In the genomic region with DNA sequence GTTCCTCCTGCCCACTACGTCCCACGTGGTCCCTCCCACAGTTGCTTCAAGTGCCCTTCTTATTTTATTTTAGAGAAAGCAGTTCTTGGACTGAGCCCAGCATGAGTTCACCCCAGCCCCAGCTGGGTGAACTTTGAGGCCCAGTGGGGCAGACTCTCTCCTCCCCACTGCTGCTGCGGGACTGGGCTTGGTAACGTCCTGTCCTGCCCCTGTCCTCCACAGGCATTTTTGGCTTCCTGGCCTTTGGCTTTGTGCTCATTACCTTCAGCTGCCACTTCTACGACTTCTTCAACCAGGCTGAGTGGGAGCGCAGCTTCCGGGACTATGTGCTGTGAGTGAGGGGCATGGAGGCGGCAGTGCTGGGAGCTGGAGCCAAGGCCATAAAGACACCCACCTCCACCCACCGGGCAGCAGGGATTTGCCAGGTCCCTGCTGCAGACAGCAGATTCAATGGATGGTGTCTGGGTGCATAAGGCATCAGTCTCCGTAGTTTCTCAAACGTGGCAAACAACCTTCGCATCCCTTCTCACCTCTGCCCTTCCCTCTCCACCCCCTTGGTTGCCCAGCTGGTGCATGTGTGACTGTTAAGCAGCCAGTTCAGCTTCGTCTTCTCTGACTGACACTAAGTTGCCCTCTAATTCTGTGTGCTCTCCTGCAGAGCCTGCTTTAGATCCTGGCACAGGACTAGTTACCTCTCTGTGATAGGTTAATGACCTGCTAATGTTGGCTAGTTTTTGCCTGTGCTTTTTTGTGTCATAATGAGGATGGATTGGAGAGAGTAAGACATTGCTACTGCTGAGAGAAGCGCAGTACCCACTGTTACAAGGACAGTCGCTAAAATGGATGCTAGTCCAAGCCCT, we compare ENCODE assay signal across 3 cellular contexts.
A peak's percentile ranks its signal among the peaks of the same experiment; 100 is the strongest.
TF ChIP-seq lines count a peak whose summit lies in the region.

No MANE protein-coding gene starts in this region.

TF ChIP-seq in liver, 16 proteins besides CTCF, POLR2A, EP300 and RAD21:
- TF ChIP-seq, protein P1, sequence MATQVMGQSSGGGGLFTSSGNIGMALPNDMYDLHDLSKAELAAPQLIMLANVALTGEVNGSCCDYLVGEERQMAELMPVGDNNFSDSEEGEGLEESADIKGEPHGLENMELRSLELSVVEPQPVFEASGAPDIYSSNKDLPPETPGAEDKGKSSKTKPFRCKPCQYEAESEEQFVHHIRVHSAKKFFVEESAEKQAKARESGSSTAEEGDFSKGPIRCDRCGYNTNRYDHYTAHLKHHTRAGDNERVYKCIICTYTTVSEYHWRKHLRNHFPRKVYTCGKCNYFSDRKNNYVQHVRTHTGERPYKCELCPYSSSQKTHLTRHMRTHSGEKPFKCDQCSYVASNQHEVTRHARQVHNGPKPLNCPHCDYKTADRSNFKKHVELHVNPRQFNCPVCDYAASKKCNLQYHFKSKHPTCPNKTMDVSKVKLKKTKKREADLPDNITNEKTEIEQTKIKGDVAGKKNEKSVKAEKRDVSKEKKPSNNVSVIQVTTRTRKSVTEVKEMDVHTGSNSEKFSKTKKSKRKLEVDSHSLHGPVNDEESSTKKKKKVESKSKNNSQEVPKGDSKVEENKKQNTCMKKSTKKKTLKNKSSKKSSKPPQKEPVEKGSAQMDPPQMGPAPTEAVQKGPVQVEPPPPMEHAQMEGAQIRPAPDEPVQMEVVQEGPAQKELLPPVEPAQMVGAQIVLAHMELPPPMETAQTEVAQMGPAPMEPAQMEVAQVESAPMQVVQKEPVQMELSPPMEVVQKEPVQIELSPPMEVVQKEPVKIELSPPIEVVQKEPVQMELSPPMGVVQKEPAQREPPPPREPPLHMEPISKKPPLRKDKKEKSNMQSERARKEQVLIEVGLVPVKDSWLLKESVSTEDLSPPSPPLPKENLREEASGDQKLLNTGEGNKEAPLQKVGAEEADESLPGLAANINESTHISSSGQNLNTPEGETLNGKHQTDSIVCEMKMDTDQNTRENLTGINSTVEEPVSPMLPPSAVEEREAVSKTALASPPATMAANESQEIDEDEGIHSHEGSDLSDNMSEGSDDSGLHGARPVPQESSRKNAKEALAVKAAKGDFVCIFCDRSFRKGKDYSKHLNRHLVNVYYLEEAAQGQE (IDR thresholded peaks at IDR 0.05), result no peak
- TF ChIP-seq FOXA1 (IDR thresholded peaks at IDR 0.05), result no peak
- TF ChIP-seq RXRA (IDR thresholded peaks at IDR 0.05), result peak; percentile 39 to 44
- TF ChIP-seq, protein P2, sequence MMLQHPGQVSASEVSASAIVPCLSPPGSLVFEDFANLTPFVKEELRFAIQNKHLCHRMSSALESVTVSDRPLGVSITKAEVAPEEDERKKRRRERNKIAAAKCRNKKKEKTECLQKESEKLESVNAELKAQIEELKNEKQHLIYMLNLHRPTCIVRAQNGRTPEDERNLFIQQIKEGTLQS (IDR thresholded peaks at IDR 0.05), result no peak
- no peak for TF ChIP-seq FOXA2 (IDR thresholded peaks at IDR 0.05)
- TF ChIP-seq HNF4A (conservative IDR thresholded peaks at IDR 0.05), result peak in 1 of 2 donors; percentile 39
- TF ChIP-seq, protein P3, sequence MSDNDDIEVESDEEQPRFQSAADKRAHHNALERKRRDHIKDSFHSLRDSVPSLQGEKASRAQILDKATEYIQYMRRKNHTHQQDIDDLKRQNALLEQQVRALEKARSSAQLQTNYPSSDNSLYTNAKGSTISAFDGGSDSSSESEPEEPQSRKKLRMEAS (IDR thresholded peaks at IDR 0.05), result no peak
- TF ChIP-seq EGR1 (IDR thresholded peaks at IDR 0.05; ENCODE audit: low read depth in 2 of 2), result no peak
- TF ChIP-seq NR2F2 (IDR thresholded peaks at IDR 0.05), result no peak
- no peak for TF ChIP-seq GABPA (IDR thresholded peaks at IDR 0.05 in 1 of 2, conservative IDR thresholded peaks at IDR 0.05 in 1 of 2)
- TF ChIP-seq SP1 (IDR thresholded peaks at IDR 0.05), result no peak

TF ChIP-seq in HepG2, 621 proteins besides CTCF, POLR2A, EP300 and RAD21:
- TF ChIP-seq SMAD3 (CRISPR knock-in tag; IDR thresholded peaks at IDR 0.05), result no peak
- no peak for TF ChIP-seq JUN (CRISPR knock-in tag; IDR thresholded peaks at IDR 0.05)
- TF ChIP-seq SRSF1 (optimal IDR thresholded peaks at IDR 0.05; ENCODE audit: low read depth, low read length), result no peak
- TF ChIP-seq, protein P4, sequence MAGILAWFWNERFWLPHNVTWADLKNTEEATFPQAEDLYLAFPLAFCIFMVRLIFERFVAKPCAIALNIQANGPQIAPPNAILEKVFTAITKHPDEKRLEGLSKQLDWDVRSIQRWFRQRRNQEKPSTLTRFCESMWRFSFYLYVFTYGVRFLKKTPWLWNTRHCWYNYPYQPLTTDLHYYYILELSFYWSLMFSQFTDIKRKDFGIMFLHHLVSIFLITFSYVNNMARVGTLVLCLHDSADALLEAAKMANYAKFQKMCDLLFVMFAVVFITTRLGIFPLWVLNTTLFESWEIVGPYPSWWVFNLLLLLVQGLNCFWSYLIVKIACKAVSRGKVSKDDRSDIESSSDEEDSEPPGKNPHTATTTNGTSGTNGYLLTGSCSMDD (CRISPR knock-in tag; IDR thresholded peaks at IDR 0.05), result no peak
- no peak for TF ChIP-seq ZNF136 (CRISPR knock-in tag; IDR thresholded peaks at IDR 0.05; ENCODE audit: low read depth)
- no peak for TF ChIP-seq ARNT (IDR thresholded peaks at IDR 0.05)
- no peak for TF ChIP-seq THAP11 (CRISPR knock-in tag; IDR thresholded peaks at IDR 0.05)
- TF ChIP-seq, protein P5, sequence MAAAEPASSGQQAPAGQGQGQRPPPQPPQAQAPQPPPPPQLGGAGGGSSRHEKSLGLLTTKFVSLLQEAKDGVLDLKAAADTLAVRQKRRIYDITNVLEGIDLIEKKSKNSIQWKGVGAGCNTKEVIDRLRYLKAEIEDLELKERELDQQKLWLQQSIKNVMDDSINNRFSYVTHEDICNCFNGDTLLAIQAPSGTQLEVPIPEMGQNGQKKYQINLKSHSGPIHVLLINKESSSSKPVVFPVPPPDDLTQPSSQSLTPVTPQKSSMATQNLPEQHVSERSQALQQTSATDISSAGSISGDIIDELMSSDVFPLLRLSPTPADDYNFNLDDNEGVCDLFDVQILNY (CRISPR knock-in tag; conservative IDR thresholded peaks at IDR 0.05), result no peak
- no peak for TF ChIP-seq RFXANK (CRISPR knock-in tag; IDR thresholded peaks at IDR 0.05)
- no peak for TF ChIP-seq ZNF570 (CRISPR knock-in tag; IDR thresholded peaks at IDR 0.05; ENCODE audit: borderline replicate concordance)
- TF ChIP-seq, protein P6, sequence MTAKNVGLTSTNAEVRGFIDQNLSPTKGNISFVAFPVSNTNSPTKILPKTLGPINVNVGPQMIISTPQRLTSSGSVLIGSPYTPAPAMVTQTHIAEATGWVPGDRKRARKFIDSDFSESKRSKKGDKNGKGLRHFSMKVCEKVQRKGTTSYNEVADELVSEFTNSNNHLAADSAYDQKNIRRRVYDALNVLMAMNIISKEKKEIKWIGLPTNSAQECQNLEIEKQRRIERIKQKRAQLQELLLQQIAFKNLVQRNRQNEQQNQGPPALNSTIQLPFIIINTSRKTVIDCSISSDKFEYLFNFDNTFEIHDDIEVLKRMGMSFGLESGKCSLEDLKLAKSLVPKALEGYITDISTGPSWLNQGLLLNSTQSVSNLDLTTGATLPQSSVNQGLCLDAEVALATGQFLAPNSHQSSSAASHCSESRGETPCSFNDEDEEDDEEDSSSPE (CRISPR knock-in tag; IDR thresholded peaks at IDR 0.05), result no peak
- TF ChIP-seq SP2 (CRISPR knock-in tag; IDR thresholded peaks at IDR 0.05), result no peak
- TF ChIP-seq SP1 (IDR thresholded peaks at IDR 0.05), result no peak
- no peak for TF ChIP-seq SP1 (CRISPR knock-in tag; IDR thresholded peaks at IDR 0.05)
- no peak for TF ChIP-seq JUND (CRISPR knock-in tag; IDR thresholded peaks at IDR 0.05)
- no peak for TF ChIP-seq ARID2 (CRISPR knock-in tag; IDR thresholded peaks at IDR 0.05; ENCODE audit: borderline replicate concordance)
- TF ChIP-seq, protein P7, sequence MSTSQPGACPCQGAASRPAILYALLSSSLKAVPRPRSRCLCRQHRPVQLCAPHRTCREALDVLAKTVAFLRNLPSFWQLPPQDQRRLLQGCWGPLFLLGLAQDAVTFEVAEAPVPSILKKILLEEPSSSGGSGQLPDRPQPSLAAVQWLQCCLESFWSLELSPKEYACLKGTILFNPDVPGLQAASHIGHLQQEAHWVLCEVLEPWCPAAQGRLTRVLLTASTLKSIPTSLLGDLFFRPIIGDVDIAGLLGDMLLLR (CRISPR knock-in tag; IDR thresholded peaks at IDR 0.05), result no peak
- TF ChIP-seq KAT7 (CRISPR knock-in tag; IDR thresholded peaks at IDR 0.05; ENCODE audit: borderline replicate concordance), result no peak
- TF ChIP-seq ZNF607 (CRISPR knock-in tag; IDR thresholded peaks at IDR 0.05; ENCODE audit: borderline replicate concordance), result no peak
- TF ChIP-seq REPIN1 (CRISPR knock-in tag; IDR thresholded peaks at IDR 0.05; ENCODE audit: borderline replicate concordance, low read depth), result no peak

TF ChIP-seq in HEK293, 187 proteins besides CTCF, POLR2A, EP300 and RAD21:
- TF ChIP-seq ZFHX2 (tag by site-specific recombination; conservative IDR thresholded peaks at IDR 0.05) (peak; percentile 92), SP2 (tag by site-specific recombination; IDR thresholded peaks at IDR 0.05) (no peak), KLF10 (tag by site-specific recombination; IDR thresholded peaks at IDR 0.05) (no peak), ZFP3 (tag by site-specific recombination; IDR thresholded peaks at IDR 0.05; ENCODE audit: low read depth) (no peak), ZBTB21 (tag by site-specific recombination; IDR thresholded peaks at IDR 0.05) (no peak), ZNF157 (tag by site-specific recombination; IDR thresholded peaks at IDR 0.05) (no peak), MZF1 (tag by site-specific recombination; IDR thresholded peaks at IDR 0.05; ENCODE audit: borderline replicate concordance) (no peak), EGR2 (tag by site-specific recombination; IDR thresholded peaks at IDR 0.05; ENCODE audit: low read depth) (peak; percentile 93), ZNF423 (tag by site-specific recombination; IDR thresholded peaks at IDR 0.05) (no peak)
- TF ChIP-seq, protein P8, sequence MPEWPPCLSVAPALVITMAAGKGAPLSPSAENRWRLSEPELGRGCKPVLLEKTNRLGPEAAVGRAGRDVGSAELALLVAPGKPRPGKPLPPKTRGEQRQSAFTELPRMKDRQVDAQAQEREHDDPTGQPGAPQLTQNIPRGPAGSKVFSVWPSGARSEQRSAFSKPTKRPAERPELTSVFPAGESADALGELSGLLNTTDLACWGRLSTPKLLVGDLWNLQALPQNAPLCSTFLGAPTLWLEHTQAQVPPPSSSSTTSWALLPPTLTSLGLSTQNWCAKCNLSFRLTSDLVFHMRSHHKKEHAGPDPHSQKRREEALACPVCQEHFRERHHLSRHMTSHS (tag by site-specific recombination; IDR thresholded peaks at IDR 0.05), result no peak
- TF ChIP-seq, protein P9, sequence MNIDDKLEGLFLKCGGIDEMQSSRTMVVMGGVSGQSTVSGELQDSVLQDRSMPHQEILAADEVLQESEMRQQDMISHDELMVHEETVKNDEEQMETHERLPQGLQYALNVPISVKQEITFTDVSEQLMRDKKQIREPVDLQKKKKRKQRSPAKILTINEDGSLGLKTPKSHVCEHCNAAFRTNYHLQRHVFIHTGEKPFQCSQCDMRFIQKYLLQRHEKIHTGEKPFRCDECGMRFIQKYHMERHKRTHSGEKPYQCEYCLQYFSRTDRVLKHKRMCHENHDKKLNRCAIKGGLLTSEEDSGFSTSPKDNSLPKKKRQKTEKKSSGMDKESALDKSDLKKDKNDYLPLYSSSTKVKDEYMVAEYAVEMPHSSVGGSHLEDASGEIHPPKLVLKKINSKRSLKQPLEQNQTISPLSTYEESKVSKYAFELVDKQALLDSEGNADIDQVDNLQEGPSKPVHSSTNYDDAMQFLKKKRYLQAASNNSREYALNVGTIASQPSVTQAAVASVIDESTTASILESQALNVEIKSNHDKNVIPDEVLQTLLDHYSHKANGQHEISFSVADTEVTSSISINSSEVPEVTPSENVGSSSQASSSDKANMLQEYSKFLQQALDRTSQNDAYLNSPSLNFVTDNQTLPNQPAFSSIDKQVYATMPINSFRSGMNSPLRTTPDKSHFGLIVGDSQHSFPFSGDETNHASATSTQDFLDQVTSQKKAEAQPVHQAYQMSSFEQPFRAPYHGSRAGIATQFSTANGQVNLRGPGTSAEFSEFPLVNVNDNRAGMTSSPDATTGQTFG (tag by site-specific recombination; IDR thresholded peaks at IDR 0.05; ENCODE audit: borderline replicate concordance), result no peak
- TF ChIP-seq, protein P10, sequence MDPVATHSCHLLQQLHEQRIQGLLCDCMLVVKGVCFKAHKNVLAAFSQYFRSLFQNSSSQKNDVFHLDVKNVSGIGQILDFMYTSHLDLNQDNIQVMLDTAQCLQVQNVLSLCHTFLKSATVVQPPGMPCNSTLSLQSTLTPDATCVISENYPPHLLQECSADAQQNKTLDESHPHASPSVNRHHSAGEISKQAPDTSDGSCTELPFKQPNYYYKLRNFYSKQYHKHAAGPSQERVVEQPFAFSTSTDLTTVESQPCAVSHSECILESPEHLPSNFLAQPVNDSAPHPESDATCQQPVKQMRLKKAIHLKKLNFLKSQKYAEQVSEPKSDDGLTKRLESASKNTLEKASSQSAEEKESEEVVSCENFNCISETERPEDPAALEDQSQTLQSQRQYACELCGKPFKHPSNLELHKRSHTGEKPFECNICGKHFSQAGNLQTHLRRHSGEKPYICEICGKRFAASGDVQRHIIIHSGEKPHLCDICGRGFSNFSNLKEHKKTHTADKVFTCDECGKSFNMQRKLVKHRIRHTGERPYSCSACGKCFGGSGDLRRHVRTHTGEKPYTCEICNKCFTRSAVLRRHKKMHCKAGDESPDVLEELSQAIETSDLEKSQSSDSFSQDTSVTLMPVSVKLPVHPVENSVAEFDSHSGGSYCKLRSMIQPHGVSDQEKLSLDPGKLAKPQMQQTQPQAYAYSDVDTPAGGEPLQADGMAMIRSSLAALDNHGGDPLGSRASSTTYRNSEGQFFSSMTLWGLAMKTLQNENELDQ (tag by site-specific recombination; IDR thresholded peaks at IDR 0.05; ENCODE audit: low read depth), result no peak
- TF ChIP-seq, protein P11, sequence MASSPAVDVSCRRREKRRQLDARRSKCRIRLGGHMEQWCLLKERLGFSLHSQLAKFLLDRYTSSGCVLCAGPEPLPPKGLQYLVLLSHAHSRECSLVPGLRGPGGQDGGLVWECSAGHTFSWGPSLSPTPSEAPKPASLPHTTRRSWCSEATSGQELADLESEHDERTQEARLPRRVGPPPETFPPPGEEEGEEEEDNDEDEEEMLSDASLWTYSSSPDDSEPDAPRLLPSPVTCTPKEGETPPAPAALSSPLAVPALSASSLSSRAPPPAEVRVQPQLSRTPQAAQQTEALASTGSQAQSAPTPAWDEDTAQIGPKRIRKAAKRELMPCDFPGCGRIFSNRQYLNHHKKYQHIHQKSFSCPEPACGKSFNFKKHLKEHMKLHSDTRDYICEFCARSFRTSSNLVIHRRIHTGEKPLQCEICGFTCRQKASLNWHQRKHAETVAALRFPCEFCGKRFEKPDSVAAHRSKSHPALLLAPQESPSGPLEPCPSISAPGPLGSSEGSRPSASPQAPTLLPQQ (tag by site-specific recombination; IDR thresholded peaks at IDR 0.05), result no peak
